25 cellular contexts compared by ENCODE assay signal in the genomic region with DNA sequence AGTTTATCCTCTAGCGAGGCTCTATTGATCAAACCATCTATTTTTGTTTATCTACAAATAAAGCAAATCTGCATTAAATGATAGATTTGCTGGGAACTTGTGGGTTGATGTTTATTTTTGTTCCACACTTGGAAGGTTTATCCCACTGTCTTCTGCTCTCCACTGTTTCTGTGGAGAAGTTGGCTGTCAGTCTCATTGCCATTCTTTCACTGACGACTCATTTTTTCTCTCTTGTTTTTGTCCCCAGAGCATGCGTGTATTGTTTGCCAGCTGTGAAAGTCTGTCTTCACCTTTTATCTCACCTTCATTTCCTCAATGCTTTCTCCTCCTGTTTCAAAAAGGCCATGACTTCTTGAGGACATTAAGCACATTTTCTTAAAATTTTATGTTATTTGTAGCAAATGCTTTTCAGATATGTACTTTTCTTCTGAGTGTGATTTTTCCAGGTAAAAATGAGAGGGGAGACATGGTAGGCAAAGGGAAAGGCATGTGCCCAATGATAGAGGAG. TPM values are rescaled to one million over a fixed set of nuclear protein-coding genes. Genes with fewer than 3 reads are reported as not detected.
"Had no signal": no experiment of that assay in that cellular context is flagged by ENCODE, and none has a peak within 500 bp of the region (broad histone marks: within the 10 kb centered on the region; RNA-seq: fewer than 3 reads in every experiment).

No MANE protein-coding gene starts in this region.

- H3K4me3 ChIP-seq: hepatocyte, left ventricle myocardium inferior, mucosa of descending colon, ovary, right atrium auricular region, skin epidermis, stomach, thoracic aorta, tibial artery, upper lobe of right lung had no signal

- H3K27ac ChIP-seq: hepatocyte, left ventricle myocardium inferior, ovary, right atrium auricular region, skin epidermis, stomach, thoracic aorta, tibial artery, upper lobe of right lung had no signal

- ATAC-seq: mucosa of descending colon; naive thymus-derived CD4-positive, alpha-beta T cell; natural killer cell treated with Interleukin-12 subunit alpha and Interleukin-12 subunit beta and Interleukin-15 and Interleukin-18, amount 100 ng/mL, for 72 hours; sciatic nerve; stimulated activated naive B cell treated with anti-CD40 and anti-IgM and Interleukin-4, amounts not matched to agents 10 μg/mL and 1 μg/mL and 100 μg/mL, for 72 hours; stimulated activated naive CD8-positive, alpha-beta T cell treated with anti-CD3 and anti-CD28 coated beads, Interleukin-15, Interleukin-2, amounts not matched to agents 100 U/mL and 50 U/mL, for 24 hours; upper lobe of right lung had no signal

- H3K4me1 ChIP-seq: left ventricle myocardium inferior, right atrium auricular region, stomach, tibial artery, upper lobe of right lung had no signal

- H3K36me3 ChIP-seq: left ventricle myocardium inferior, ovary, right atrium auricular region, stomach, thoracic aorta, upper lobe of right lung had no signal

- H2AFZ ChIP-seq: hepatocyte had no signal

- DNase-seq: islet precursor cell; left ventricle myocardium inferior; midbrain; mucosa of descending colon; naive thymus-derived CD4-positive, alpha-beta T cell; ovary; stimulated activated CD4-positive, alpha-beta T cell treated with anti-CD3 and anti-CD28 coated beads, Interleukin-12 subunit alpha, Interleukin-12 subunit beta, amount 100 ng/mL, for 4 hours; stimulated activated CD4-positive, alpha-beta T cell treated with anti-CD3 and anti-CD28 coated beads, Interleukin-15, amount 100 ng/mL, for 24 hours; stimulated activated CD4-positive, alpha-beta T cell treated with anti-CD3 and anti-CD28 coated beads, Interleukin-2, amount 100 ng/mL, for 24 hours; stimulated activated CD4-positive, alpha-beta T cell treated with anti-CD3 and anti-CD28 coated beads, Interleukin-4, amount 100 ng/mL, for 1 hour; stimulated activated naive B cell treated with anti-CD40 and anti-IgM and Interleukin-4, amounts not matched to agents 10 μg/mL and 1 μg/mL and 100 μg/mL, for 72 hours; stimulated activated naive CD8-positive, alpha-beta T cell treated with anti-CD3 and anti-CD28 coated beads, Interleukin-15, Interleukin-2, amounts not matched to agents 100 U/mL and 50 U/mL, for 24 hours; stomach; tibial artery; trophoblast cell; upper lobe of right lung had no signal

- H3K27me3 ChIP-seq: hepatocyte, ovary, right atrium auricular region, stomach, tibial artery, upper lobe of right lung had no signal

- H3K79me2 ChIP-seq: hepatocyte had no signal

- FAIRE-seq: urothelium cell line had no signal

- H3K9me3 ChIP-seq: mucosa of descending colon, ovary, upper lobe of right lung had no signal

- H3K4me2 ChIP-seq: hepatocyte had no signal

RNA-seq across cellular contexts. Expression of a gene that starts 52.4 kb away (rescaled TPM):
- total RNA-seq: lung microvascular endothelial cell, pulmonary artery endothelial cell, right atrium auricular region had no signal
- polyA plus RNA-seq: naive thymus-derived CD4-positive, alpha-beta T cell had no signal
